In the genomic region with DNA sequence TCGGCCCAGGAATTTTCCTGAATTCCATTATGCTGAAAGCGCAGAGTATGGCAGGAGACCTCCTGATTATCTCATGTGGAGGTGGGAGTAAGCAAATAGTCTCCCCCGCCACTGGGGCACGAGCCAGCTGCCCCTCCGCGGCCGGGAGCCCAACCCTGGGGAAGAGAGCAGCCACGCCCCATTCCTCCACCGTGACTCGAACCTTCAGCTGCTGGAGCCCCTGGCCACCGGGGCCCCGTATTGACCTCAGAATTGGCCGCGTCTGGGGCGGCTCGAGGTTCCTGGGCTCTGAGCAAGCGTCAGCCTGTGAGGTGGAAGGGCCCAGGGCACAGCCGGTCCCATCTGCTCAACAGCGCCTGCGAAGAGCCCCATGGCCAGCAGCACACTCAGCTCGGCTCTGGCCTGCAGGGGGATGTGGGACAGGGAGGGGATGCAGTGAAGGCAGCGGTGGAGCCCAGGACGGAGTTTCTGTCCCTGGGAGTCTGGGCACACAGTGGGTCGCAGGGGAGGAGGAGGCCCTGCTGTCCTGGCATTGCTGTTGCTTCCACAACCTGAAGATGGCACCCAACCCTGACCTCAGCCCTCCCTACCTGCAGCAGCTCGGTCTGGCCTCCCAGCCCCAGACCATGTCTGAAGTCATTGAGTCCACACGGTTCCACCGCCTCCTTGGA, we compare ENCODE assay signal across 8 cellular contexts.
A peak's percentile ranks its signal among the peaks of the same experiment; 100 is the strongest.
DNase-seq lines count a peak whose midpoint lies in the region; ATAC-seq and TF ChIP-seq lines count a peak whose summit lies in the region.

No MANE protein-coding gene starts in this region.

- H3K27me3 ChIP-seq in CD4-positive, CD25-positive, alpha-beta regulatory T cell (ENCODE audit: control insufficient read depth, insufficient read depth, low read length), result peaks cover 5% of the 10 kb centered on the region
- H3K27me3 ChIP-seq in breast epithelium, result peaks cover 3 to 19% of the 10 kb centered on the region in 2 donors

- peak overlapping the region in 1 of 4 donors; percentile 70 for H3K4me3 Mint-ChIP-seq in CD4-positive, CD25-positive, alpha-beta regulatory T cell
- H3K4me3 Mint-ChIP-seq in stimulated activated effector memory CD8-positive, alpha-beta T cell treated with anti-CD3 and anti-CD28 coated beads, Interleukin-12 subunit alpha, Interleukin-12 subunit beta, amount 100 ng/mL, for 72 hours, result peak overlapping the region; percentile 48

- H3K27ac ChIP-seq in CD4-positive, CD25-positive, alpha-beta regulatory T cell (ENCODE audit: insufficient read depth, low read length, poor library complexity, severe bottlenecking), result no peak overlapping the region
- H3K27ac ChIP-seq in breast epithelium, result peak overlapping the region in 1 of 2 donors; percentile 51

- H3K4me3 ChIP-seq in CD4-positive, CD25-positive, alpha-beta regulatory T cell (ENCODE audit: low read depth, low read length), result no peak overlapping the region
- H3K4me3 ChIP-seq in breast epithelium, result peak overlapping the region in 2 of 3 donors; percentile 26 to 39

- TF ChIP-seq POLR2A in breast epithelium (IDR thresholded peaks at IDR 0.05), result no peak

- DNase-seq in CD4-positive, CD25-positive, alpha-beta regulatory T cell, result peak in 2 of 3 donors; percentile 10 to 39
- peak; percentile 55 to 77 for DNase-seq in NCI-H526 (lab: John Stamatoyannopoulos, UW)
- DNase-seq in breast epithelium (ENCODE audit: low spot score in 2 of 2), result peak in 1 of 2 donors; percentile 51
- DNase-seq in islet precursor cell, result peak; percentile 90
- DNase-seq in stimulated activated effector memory CD8-positive, alpha-beta T cell treated with anti-CD3 and anti-CD28 coated beads, Interleukin-12 subunit alpha, Interleukin-12 subunit beta, amount 100 ng/mL, for 72 hours (ENCODE audit: low spot score in 2 of 2), result no peak

- intact Hi-C loops in breast epithelium (cut with DNase I; ENCODE audit: low total_unique reads), result loop anchor here (2.0 kb wide), 1 partner anchor 393 kb away; no protein-coding TSS in a partner anchor

- H3K36me3 Mint-ChIP-seq in CD4-positive, CD25-positive, alpha-beta regulatory T cell, result no peaks in the 10 kb centered on the region
- no peaks in the 10 kb centered on the region for H3K36me3 Mint-ChIP-seq in stimulated activated effector memory CD8-positive, alpha-beta T cell treated with anti-CD3 and anti-CD28 coated beads, Interleukin-12 subunit alpha, Interleukin-12 subunit beta, amount 100 ng/mL, for 72 hours

- ATAC-seq in CD4-positive, CD25-positive, alpha-beta regulatory T cell (ENCODE audit: low read depth in 2 of 2), result peak in 1 of 2 donors; percentile 9
- ATAC-seq in GM19023 (IDR thresholded peaks at IDR 0.05; ENCODE audit: unreplicated experiment), result peak; percentile 65
- ATAC-seq in stimulated activated effector memory CD8-positive, alpha-beta T cell treated with anti-CD3 and anti-CD28 coated beads, Interleukin-12 subunit alpha, Interleukin-12 subunit beta, amount 100 ng/mL, for 72 hours, result peak; percentile 53
- ATAC-seq in GM21717 (IDR thresholded peaks at IDR 0.05; ENCODE audit: unreplicated experiment), result no peak
- ATAC-seq in GM18861 (IDR thresholded peaks at IDR 0.05; ENCODE audit: unreplicated experiment), result no peak

- H3K4me1 ChIP-seq in CD4-positive, CD25-positive, alpha-beta regulatory T cell (ENCODE audit: control insufficient read depth, insufficient read depth, low read length, poor library complexity, severe bottlenecking), result peaks cover 9% of the 10 kb centered on the region
- H3K4me1 ChIP-seq in breast epithelium, result peaks cover 0 to 11% of the 10 kb centered on the region in 2 donors

- H3K27ac Mint-ChIP-seq in CD4-positive, CD25-positive, alpha-beta regulatory T cell, result no peak overlapping the region
- no peak overlapping the region for H3K27ac Mint-ChIP-seq in stimulated activated effector memory CD8-positive, alpha-beta T cell treated with anti-CD3 and anti-CD28 coated beads, Interleukin-12 subunit alpha, Interleukin-12 subunit beta, amount 100 ng/mL, for 72 hours

- TF ChIP-seq CTCF in breast epithelium (IDR thresholded peaks at IDR 0.05), result peak in 2 of 3 donors; percentile 43 to 46

- no peaks in the 10 kb centered on the region for H3K9me3 Mint-ChIP-seq in CD4-positive, CD25-positive, alpha-beta regulatory T cell
- H3K9me3 Mint-ChIP-seq in stimulated activated effector memory CD8-positive, alpha-beta T cell treated with anti-CD3 and anti-CD28 coated beads, Interleukin-12 subunit alpha, Interleukin-12 subunit beta, amount 100 ng/mL, for 72 hours, result no peaks in the 10 kb centered on the region

- H3K36me3 ChIP-seq in CD4-positive, CD25-positive, alpha-beta regulatory T cell (ENCODE audit: control insufficient read depth, insufficient read depth, low read length), result no peaks in the 10 kb centered on the region
- H3K36me3 ChIP-seq in breast epithelium, result no peaks in the 10 kb centered on the region

- H3K4me1 Mint-ChIP-seq in CD4-positive, CD25-positive, alpha-beta regulatory T cell, result peaks cover 0 to 17% (median under 1%) of the 10 kb centered on the region in 4 donors
- peaks cover 24% of the 10 kb centered on the region for H3K4me1 Mint-ChIP-seq in stimulated activated effector memory CD8-positive, alpha-beta T cell treated with anti-CD3 and anti-CD28 coated beads, Interleukin-12 subunit alpha, Interleukin-12 subunit beta, amount 100 ng/mL, for 72 hours

- peaks cover 41% of the 10 kb centered on the region for H3K27me3 Mint-ChIP-seq in CD4-positive, CD25-positive, alpha-beta regulatory T cell

- H3K9me3 ChIP-seq in CD4-positive, CD25-positive, alpha-beta regulatory T cell (ENCODE audit: control insufficient read depth in 2 of 2, low read length in 2 of 2), result no peaks in the 10 kb centered on the region
- H3K9me3 ChIP-seq in breast epithelium, result no peaks in the 10 kb centered on the region

Comparison
In these comparisons a context has a peak if more than half of its experiments do, and no peak if none do; other contexts are left out.
1. ATAC-seq: peak in GM19023 (single experiment) and stimulated activated effector memory CD8-positive, alpha-beta T cell treated with anti-CD3 and anti-CD28 coated beads, Interleukin-12 subunit alpha, Interleukin-12 subunit beta, amount 100 ng/mL, for 72 hours (single experiment); none in GM21717 (single experiment) and GM18861 (single experiment).
2. DNase-seq: peak in CD4-positive, CD25-positive, alpha-beta regulatory T cell (2 of 3), NCI-H526 (2 of 2) and islet precursor cell (single experiment); none in stimulated activated effector memory CD8-positive, alpha-beta T cell treated with anti-CD3 and anti-CD28 coated beads, Interleukin-12 subunit alpha, Interleukin-12 subunit beta, amount 100 ng/mL, for 72 hours (0 of 2).